Comparison of ENCODE assay signal across 20 cellular contexts in genomic region chr6:25428758-25429317, GRCh38.
"Had no signal": no experiment of that assay in that cellular context is flagged by ENCODE, and none has a peak within 500 bp of the region (broad histone marks: within the 10 kb centered on the region; RNA-seq: fewer than 3 reads in every experiment).

No MANE protein-coding gene starts in this region.

- H3K36me3 ChIP-seq: esophagus muscularis mucosa, neural progenitor cell, ovary, right atrium auricular region, tibial artery, upper lobe of left lung, uterus had no signal

- H3K27me3 ChIP-seq: esophagus muscularis mucosa, hepatocyte, neural progenitor cell, ovary, right atrium auricular region, tibial artery, upper lobe of left lung, uterus had no signal

- FAIRE-seq: colon had no signal

- H3K4me1 ChIP-seq: esophagus muscularis mucosa, neural progenitor cell, right atrium auricular region, upper lobe of left lung, uterus had no signal

- H3K9ac ChIP-seq: neural progenitor cell had no signal

- H3K4me2 ChIP-seq: hepatocyte, neural progenitor cell had no signal

- ATAC-seq: effector memory CD8-positive, alpha-beta T cell; natural killer cell treated with Interleukin-12 subunit alpha and Interleukin-12 subunit beta and Interleukin-15 and Interleukin-18, amount 100 ng/mL, for 72 hours; stimulated activated memory B cell treated with anti-CD40 and anti-IgM and Interleukin-4, amounts not matched to agents 10 μg/mL and 1 μg/mL and 100 μg/mL, for 72 hours had no signal

- H3K4me3 ChIP-seq: esophagus muscularis mucosa, hepatocyte, neural progenitor cell, ovary, right atrium auricular region, tibial artery, upper lobe of left lung, uterus had no signal

- H3K9me3 ChIP-seq: esophagus muscularis mucosa, ovary, right atrium auricular region, tibial artery, upper lobe of left lung, uterus had no signal

- H3K27ac ChIP-seq: epithelial cell of prostate, esophagus muscularis mucosa, hepatocyte, neural progenitor cell, ovary, tibial artery, upper lobe of left lung, uterus had no signal

- H2AFZ ChIP-seq: hepatocyte, neural progenitor cell had no signal

- DNase-seq: effector memory CD8-positive, alpha-beta T cell; foreskin melanocyte; head of caudate nucleus; kidney glomerular epithelial cell; mammary epithelial cell; nucleus accumbens; ovary; stimulated activated CD4-positive, alpha-beta T cell treated with anti-CD3 and anti-CD28 coated beads, Interleukin-1b, Interleukin-23, amount 100 ng/mL, for 48 hours; stimulated activated CD4-positive, alpha-beta T cell treated with anti-CD3 and anti-CD28 coated beads, Interleukin-4, amount 100 ng/mL, for 24 hours; tibial artery; upper lobe of left lung; uterus had no signal
